22 cellular contexts compared by ENCODE assay signal in genomic region chrX:154061801-154062200, GRCh38. TPM values are rescaled to one million over a fixed set of nuclear protein-coding genes. Genes with fewer than 3 reads are reported as not detected.
A peak's percentile ranks its signal among the peaks of the same experiment; 100 is the strongest.
DNase-seq lines count a peak whose midpoint lies in the region; ATAC-seq and TF ChIP-seq lines count a peak whose summit lies in the region.
"Had no signal": no experiment of that assay in that cellular context is flagged by ENCODE, and none has a peak within 500 bp of the region (broad histone marks: within the 10 kb centered on the region; RNA-seq: fewer than 3 reads in every experiment).

No MANE protein-coding gene starts in this region.

- no peak for TF ChIP-seq CTCF in H9 (conservative IDR thresholded peaks at IDR 0.05)
- TF ChIP-seq CTCF in esophagus muscularis mucosa (IDR thresholded peaks at IDR 0.05) = no peak

- H3K79me2 ChIP-seq in H9 (ENCODE audit: insufficient read depth, low read length) = 0 out of 2 replicates have a peak, but pooled peaks cover 2% of the 10 kb centered on the region

- no peak overlapping the region for H2BK12ac ChIP-seq in H9 (ENCODE audit: insufficient read length, low read depth, low read length)

- ATAC-seq in activated CD4-positive, alpha-beta T cell treated with anti-CD3 and anti-CD28 coated beads for 36 hours = no peak
- no peak for ATAC-seq in activated naive CD8-positive, alpha-beta T cell treated with anti-CD3 and anti-CD28 coated beads, Interleukin-2, amount 10 ng/mL, durations not matched to agents 7 days and 5 days (ENCODE audit: low read depth)
- no peak for ATAC-seq in natural killer cell treated with Interleukin-12 subunit alpha and Interleukin-12 subunit beta and Interleukin-15 and Interleukin-18, amount 100 ng/mL, for 72 hours
- ATAC-seq in left lobe of liver = no peak
- ATAC-seq: right cardiac atrium had no signal

- H3K27me3 Mint-ChIP-seq in activated CD4-positive, alpha-beta T cell treated with anti-CD3 and anti-CD28 coated beads for 36 hours = no peaks in the 10 kb centered on the region
- peaks cover 4% of the 10 kb centered on the region; the same call in 1 of the 2 replicates for H3K27me3 Mint-ChIP-seq in H9 (ENCODE audit: low read depth)
- no peaks in the 10 kb centered on the region for H3K27me3 Mint-ChIP-seq in activated naive CD8-positive, alpha-beta T cell treated with anti-CD3 and anti-CD28 coated beads, Interleukin-2, amount 10 ng/mL, durations not matched to agents 7 days and 5 days
- H3K27me3 Mint-ChIP-seq in natural killer cell treated with Interleukin-12 subunit alpha and Interleukin-12 subunit beta and Interleukin-15 and Interleukin-18, amount 100 ng/mL, for 72 hours = peaks cover 0 to 17% of the 10 kb centered on the region in 2 donors
- H3K27me3 Mint-ChIP-seq: type B pancreatic cell had no signal

- no peak overlapping the region for H3T11ph ChIP-seq in H9 (ENCODE audit: low read length)

- no peaks in the 10 kb centered on the region for H4K20me1 ChIP-seq in H9 (ENCODE audit: control insufficient read depth, insufficient read depth, insufficient read length)

- no peak overlapping the region for H3K4ac ChIP-seq in H9 (ENCODE audit: low read depth, low read length)

- H4K8ac ChIP-seq in H9 (replicated peaks; ENCODE audit: insufficient read length, low read depth, low read length) = no peak overlapping the region

- H3K36me3 Mint-ChIP-seq in activated CD4-positive, alpha-beta T cell treated with anti-CD3 and anti-CD28 coated beads for 36 hours (ENCODE audit: low read depth) = peaks cover 19% of the 10 kb centered on the region
- H3K36me3 Mint-ChIP-seq in H9 (ENCODE audit: insufficient read depth in 1 of 3, low read depth in 3 of 3) = peaks cover 15 to 36% (median 17%) of the 10 kb centered on the region in 3 experiments
- H3K36me3 Mint-ChIP-seq in activated naive CD8-positive, alpha-beta T cell treated with anti-CD3 and anti-CD28 coated beads, Interleukin-2, amount 10 ng/mL, durations not matched to agents 7 days and 5 days = peaks cover 15% of the 10 kb centered on the region
- H3K36me3 Mint-ChIP-seq in natural killer cell treated with Interleukin-12 subunit alpha and Interleukin-12 subunit beta and Interleukin-15 and Interleukin-18, amount 100 ng/mL, for 72 hours = peaks cover 11% of the 10 kb centered on the region

- no peaks in the 10 kb centered on the region for H3K27me3 ChIP-seq in H9 (ENCODE audit: insufficient read depth, low read length)
- H3K27me3 ChIP-seq in esophagus muscularis mucosa = no peaks in the 10 kb centered on the region
- H3K27me3 ChIP-seq: esophagus squamous epithelium had no signal

- no peak for DNase-seq in activated CD4-positive, alpha-beta T cell treated with anti-CD3 and anti-CD28 coated beads for 36 hours
- DNase-seq in activated CD4-positive, alpha-beta T cell treated with anti-CD3 and anti-CD28 coated beads for 48 hours = no peak
- DNase-seq in H9 (no peak), esophagus muscularis mucosa (ENCODE audit: extremely low spot score) (no peak), NCI-H2029 treated with DMSO at 0.1 percent for 48 hours (lab: John Stamatoyannopoulos, UW) (no peak), left lobe of liver (ENCODE audit: low spot score) (no peak)
- no peak for DNase-seq in activated naive CD8-positive, alpha-beta T cell treated with anti-CD3 and anti-CD28 coated beads, Interleukin-2, amount 10 ng/mL, durations not matched to agents 7 days and 5 days
- no peak for DNase-seq in natural killer cell treated with Interleukin-12 subunit alpha and Interleukin-12 subunit beta and Interleukin-15 and Interleukin-18, amount 100 ng/mL, for 72 hours (ENCODE audit: low spot score)
- DNase-seq: 8988T; activated gamma-delta T cell treated with Interleukin-2 at 50 U/mL for 16 hours; AML-193; effector CD8-positive, alpha-beta T cell; esophagus squamous epithelium; GM23248; kidney; mammary epithelial cell; NCI-H1105 treated with DMSO at 0.1 percent for 48 hours; right cardiac atrium; SHP77 treated with DMSO at 0.1 percent for 48 hours; stimulated activated CD4-positive, alpha-beta T cell treated with anti-CD3 and anti-CD28 coated beads, Interleukin-4, amount 100 ng/mL, for 4 hours; SW 1271 had no signal

- no peak overlapping the region for H3K18ac ChIP-seq in H9 (ENCODE audit: insufficient read length, low read depth, low read length)

- H2BK15ac ChIP-seq in H9 (ENCODE audit: low read depth, low read length) = no peak overlapping the region

- no peaks in the 10 kb centered on the region for H3K79me1 ChIP-seq in H9 (ENCODE audit: insufficient read depth, low read depth, low read length, poor library complexity, severe bottlenecking)

- no peak overlapping the region for H2BK5ac ChIP-seq in H9 (ENCODE audit: insufficient read length, low read length)

- intact Hi-C loops in activated CD4-positive, alpha-beta T cell treated with anti-CD3 and anti-CD28 coated beads for 36 hours (cut with DNase I, micrococcal nuclease) = no loop called here
- intact Hi-C loops in esophagus muscularis mucosa (cut with DNase I) = no loop called here

- H3K4me1 ChIP-seq in H9 (ENCODE audit: insufficient read depth, low read length) (no peaks in the 10 kb centered on the region), esophagus muscularis mucosa (peaks cover 56 to 91% (median 84%) of the 10 kb centered on the region in 4 donors)

- H3K9ac ChIP-seq in H9 (ENCODE audit: extremely low read depth, insufficient read length, low read length) = no peak overlapping the region
- H3K9ac ChIP-seq: GM23248 had no signal

- no CpG with 5 or more reads among the region's 8 CpGs for WGBS in H9 (ENCODE audit: extremely low coverage, insufficient read length, low lambda C conversion rate)
- 68% methylated on average over 8 of the region's 8 CpGs for WGBS in esophagus muscularis mucosa

- no peak overlapping the region for H2AK5ac ChIP-seq in H9 (ENCODE audit: insufficient read length, low read length)

- peaks cover 82% of the 10 kb centered on the region for H3K4me1 Mint-ChIP-seq in activated CD4-positive, alpha-beta T cell treated with anti-CD3 and anti-CD28 coated beads for 36 hours
- H3K4me1 Mint-ChIP-seq in H9 = peaks cover 7 to 23% of the 10 kb centered on the region in 2 experiments
- H3K4me1 Mint-ChIP-seq in activated naive CD8-positive, alpha-beta T cell treated with anti-CD3 and anti-CD28 coated beads, Interleukin-2, amount 10 ng/mL, durations not matched to agents 7 days and 5 days = peaks cover 27% of the 10 kb centered on the region
- H3K4me1 Mint-ChIP-seq in natural killer cell treated with Interleukin-12 subunit alpha and Interleukin-12 subunit beta and Interleukin-15 and Interleukin-18, amount 100 ng/mL, for 72 hours (ENCODE audit: low read depth in 2 of 2) = peaks cover 59 to 64% of the 10 kb centered on the region in 2 donors

- no peak overlapping the region for H2BK20ac ChIP-seq in H9 (ENCODE audit: low read depth, low read length, poor library complexity, severe bottlenecking)

- no peak overlapping the region for H3K56ac ChIP-seq in H9 (ENCODE audit: insufficient read length, low read depth, low read length)

- no peak overlapping the region for H3K14ac ChIP-seq in H9 (ENCODE audit: insufficient read depth, low read length)

- H2AFZ ChIP-seq in H9 (ENCODE audit: low read length) = no peak overlapping the region
- H2AFZ ChIP-seq: GM23248 had no signal

- no peak for TF ChIP-seq EP300 in esophagus muscularis mucosa (IDR thresholded peaks at IDR 0.05)

- peak overlapping the region; percentile 82 for H3K27ac Mint-ChIP-seq in activated CD4-positive, alpha-beta T cell treated with anti-CD3 and anti-CD28 coated beads for 36 hours
- peak overlapping the region in 2 of 3 experiments; percentile 9 to 65; a peak in 3 of 7 replicates for H3K27ac Mint-ChIP-seq in H9
- H3K27ac Mint-ChIP-seq in activated naive CD8-positive, alpha-beta T cell treated with anti-CD3 and anti-CD28 coated beads, Interleukin-2, amount 10 ng/mL, durations not matched to agents 7 days and 5 days = peak overlapping the region; percentile 19
- H3K27ac Mint-ChIP-seq in natural killer cell treated with Interleukin-12 subunit alpha and Interleukin-12 subunit beta and Interleukin-15 and Interleukin-18, amount 100 ng/mL, for 72 hours = peak overlapping the region; percentile 6 to 69
- H3K27ac Mint-ChIP-seq: type B pancreatic cell had no signal

- H3K4me2 ChIP-seq in H9 (ENCODE audit: insufficient read depth, insufficient read length, low read length) = no peak overlapping the region

- TF ChIP-seq POLR2A in esophagus muscularis mucosa (IDR thresholded peaks at IDR 0.05; ENCODE audit: low read depth) = no peak

- no peak overlapping the region for H3K27ac ChIP-seq in H9 (ENCODE audit: insufficient read length, low read depth, low read length)
- H3K27ac ChIP-seq in esophagus muscularis mucosa (replicated peaks in 1 of 4) = no peak overlapping the region
- H3K27ac ChIP-seq: esophagus squamous epithelium, GM23248 had no signal

- no peak overlapping the region for H3K4me3 ChIP-seq in esophagus muscularis mucosa
- H3K4me3 ChIP-seq: esophagus squamous epithelium, GM23248 had no signal

- no peak overlapping the region for H2BK120ac ChIP-seq in H9 (ENCODE audit: low read depth, low read length, poor library complexity, severe bottlenecking)

- no peaks in the 10 kb centered on the region for H3K23me2 ChIP-seq in H9 (ENCODE audit: insufficient read length, low read depth, low read length, poor library complexity, severe bottlenecking)

- H4K5ac ChIP-seq in H9 (ENCODE audit: insufficient read length, low read depth, low read length) = no peak overlapping the region

- POLR2A ChIA-PET in activated CD4-positive, alpha-beta T cell treated with anti-CD3 and anti-CD28 coated beads for 36 hours (lab: Charles Lee) = no interaction called here
- POLR2A ChIA-PET in activated naive CD8-positive, alpha-beta T cell treated with anti-CD3 and anti-CD28 coated beads, Interleukin-2, amount 10 ng/mL, durations not matched to agents 7 days and 5 days (lab: Charles Lee) = no interaction called here

- no peak overlapping the region for H3K4me3 Mint-ChIP-seq in activated CD4-positive, alpha-beta T cell treated with anti-CD3 and anti-CD28 coated beads for 36 hours
- H3K4me3 Mint-ChIP-seq in H9 = no peak overlapping the region
- no peak overlapping the region for H3K4me3 Mint-ChIP-seq in activated naive CD8-positive, alpha-beta T cell treated with anti-CD3 and anti-CD28 coated beads, Interleukin-2, amount 10 ng/mL, durations not matched to agents 7 days and 5 days
- peak overlapping the region; percentile 42 for H3K4me3 Mint-ChIP-seq in natural killer cell treated with Interleukin-12 subunit alpha and Interleukin-12 subunit beta and Interleukin-15 and Interleukin-18, amount 100 ng/mL, for 72 hours
- H3K4me3 Mint-ChIP-seq: type B pancreatic cell had no signal

- CTCF ChIA-PET in activated CD4-positive, alpha-beta T cell treated with anti-CD3 and anti-CD28 coated beads for 36 hours (lab: Charles Lee) = interaction anchor here (0.7 kb wide), 1 partner anchor 13 kb away, joined by 3 read pairs; no protein-coding TSS in a partner anchor

- peaks cover 0 to 1% (median 0%) of the 10 kb centered on the region in 4 donors for H3K36me3 ChIP-seq in esophagus muscularis mucosa
- H3K36me3 ChIP-seq: esophagus squamous epithelium had no signal

- no peaks in the 10 kb centered on the region for H3K9me3 Mint-ChIP-seq in activated CD4-positive, alpha-beta T cell treated with anti-CD3 and anti-CD28 coated beads for 36 hours (ENCODE audit: low read depth)
- H3K9me3 Mint-ChIP-seq in H9 = peaks cover 74% of the 10 kb centered on the region in 2 experiments
- H3K9me3 Mint-ChIP-seq in activated naive CD8-positive, alpha-beta T cell treated with anti-CD3 and anti-CD28 coated beads, Interleukin-2, amount 10 ng/mL, durations not matched to agents 7 days and 5 days = no peaks in the 10 kb centered on the region
- no peaks in the 10 kb centered on the region for H3K9me3 Mint-ChIP-seq in natural killer cell treated with Interleukin-12 subunit alpha and Interleukin-12 subunit beta and Interleukin-15 and Interleukin-18, amount 100 ng/mL, for 72 hours

- no peak overlapping the region for H3K23ac ChIP-seq in H9 (ENCODE audit: insufficient read length, low read depth, low read length)

- no peak overlapping the region for H4K91ac ChIP-seq in H9 (ENCODE audit: insufficient read length, low read depth, low read length)

- peaks cover 42% of the 10 kb centered on the region for H3K9me3 ChIP-seq in H9 (ENCODE audit: control insufficient read depth, low read depth, low read length)
- H3K9me3 ChIP-seq in esophagus muscularis mucosa = no peaks in the 10 kb centered on the region
- H3K9me3 ChIP-seq: esophagus squamous epithelium had no signal

RNA-seq across cellular contexts. Expression of gene MECP2, which starts 35.7 kb away (rescaled TPM):
- total RNA-seq in activated CD4-positive, alpha-beta T cell treated with anti-CD3 and anti-CD28 coated beads for 36 hours = 10 to 100 TPM; 50.7 to 60.0 TPM
- total RNA-seq in H9 (2021) (30.4 and 32.2 TPM in 2 replicates), esophagus muscularis mucosa (10 to 100 TPM; 57.7 to 79.4 (median 64.8) TPM), left lobe of liver (13.9 TPM)
- 10 to 100 TPM; 81.9 to 82.8 TPM for total RNA-seq in activated naive CD8-positive, alpha-beta T cell treated with anti-CD3 and anti-CD28 coated beads, Interleukin-2, amount 10 ng/mL, durations not matched to agents 7 days and 5 days
- 100 to 1,000 TPM in 1 of 2 donors, 10 to 100 TPM in 1; 65.5 to 103 TPM for total RNA-seq in natural killer cell treated with Interleukin-12 subunit alpha and Interleukin-12 subunit beta and Interleukin-15 and Interleukin-18, amount 100 ng/mL, for 72 hours

RNA-seq across cellular contexts. Expression of gene IRAK1, which starts 42.1 kb away (rescaled TPM):
- total RNA-seq in activated CD4-positive, alpha-beta T cell treated with anti-CD3 and anti-CD28 coated beads for 36 hours = 10 to 100 TPM; 84.3 to 93.6 TPM
- total RNA-seq in H9 (2021) (85.3 and 98.4 TPM in 2 replicates), esophagus muscularis mucosa (10 to 100 TPM; 50.5 to 74.9 (median 67.6) TPM), left lobe of liver (58.4 TPM)
- 100 to 1,000 TPM; 127 to 135 TPM for total RNA-seq in activated naive CD8-positive, alpha-beta T cell treated with anti-CD3 and anti-CD28 coated beads, Interleukin-2, amount 10 ng/mL, durations not matched to agents 7 days and 5 days
- 100 to 1,000 TPM; 136 to 258 TPM for total RNA-seq in natural killer cell treated with Interleukin-12 subunit alpha and Interleukin-12 subunit beta and Interleukin-15 and Interleukin-18, amount 100 ng/mL, for 72 hours

Comparison
In these comparisons a context has a peak if more than half of its experiments do, and no peak if none do; other contexts are left out.
1. H3K27ac Mint-ChIP-seq: peak in every context shown above with its lines; median percentile 82 in activated CD4-positive, alpha-beta T cell treated with anti-CD3 and anti-CD28 coated beads for 36 hours; 38 in natural killer cell treated with Interleukin-12 subunit alpha and Interleukin-12 subunit beta and Interleukin-15 and Interleukin-18, amount 100 ng/mL, for 72 hours; 37 in H9; 19 in activated naive CD8-positive, alpha-beta T cell treated with anti-CD3 and anti-CD28 coated beads, Interleukin-2, amount 10 ng/mL, durations not matched to agents 7 days and 5 days.